In genomic region chr11:15484398-15484797, GRCh38 we compare ENCODE assay signal across 26 cellular contexts.
"Had no signal": no experiment of that assay in that cellular context is flagged by ENCODE, and none has a peak within 500 bp of the region (broad histone marks: within the 10 kb centered on the region; RNA-seq: fewer than 3 reads in every experiment).

No MANE protein-coding gene starts in this region.

- H3K36me3 ChIP-seq: brain microvascular endothelial cell, heart left ventricle, ovary, prostate gland, sigmoid colon, tibial nerve had no signal

- H3K4me3 ChIP-seq: heart left ventricle, ovary, prostate gland, sigmoid colon, tibial nerve had no signal

- H3K4me1 ChIP-seq: heart left ventricle, prostate gland, sigmoid colon, tibial nerve had no signal

- DNase-seq: activated CD4-positive, alpha-beta T cell treated with anti-CD3 and anti-CD28 coated beads for 48 hours; activated CD4-positive, alpha-beta T cell treated with anti-CD3 and anti-CD28 coated beads, Interleukin-2, amount 50 U/mL, for 48 hours; activated CD8-positive, alpha-beta memory T cell treated with anti-CD3 and anti-CD28 coated beads, Interleukin-2, amount 50 U/mL, for 4 hours; activated effector memory CD4-positive, alpha-beta T cell treated with anti-CD3 and anti-CD28 coated beads, Interleukin-2, amount 50 U/mL, for 16 hours; activated naive CD4-positive, alpha-beta T cell treated with anti-CD3 and anti-CD28 coated beads, Interleukin-2, amount 10 ng/mL, durations not matched to agents 7 days and 5 days; activated naive CD8-positive, alpha-beta T cell treated with anti-CD3 and anti-CD28 coated beads, Interleukin-2, amount 10 ng/mL, durations not matched to agents 7 days and 5 days; activated T-cell treated with anti-CD3 and anti-CD28 coated beads, Interleukin-2, amount 50 U/mL, for 1 hour; amniotic stem cell; brain microvascular endothelial cell; caudate nucleus; cortex of kidney; effector memory CD8-positive, alpha-beta T cell; foreskin fibroblast; heart left ventricle; immature natural killer cell; kidney; left colon; midbrain; naive thymus-derived CD4-positive, alpha-beta T cell; ovary; sigmoid colon; small intestine; stimulated activated naive CD4-positive, alpha-beta T cell had no signal

- H3K9me3 ChIP-seq: heart left ventricle, ovary, prostate gland, sigmoid colon, tibial nerve had no signal

- H3K27ac ChIP-seq: brain microvascular endothelial cell, heart left ventricle, ovary, prostate gland, sigmoid colon, tibial nerve, VCaP had no signal

- H3K27me3 ChIP-seq: brain microvascular endothelial cell, heart left ventricle, ovary, sigmoid colon, tibial nerve had no signal
